In genomic region chr9:24459898-24460297, GRCh38 we compare ENCODE assay signal across 35 cellular contexts.
"Had no signal": no experiment of that assay in that cellular context is flagged by ENCODE, and none has a peak within 500 bp of the region (broad histone marks: within the 10 kb centered on the region; RNA-seq: fewer than 3 reads in every experiment).

No MANE protein-coding gene starts in this region.

- H3K27ac ChIP-seq: KMS-11 had no signal

- H3K27me3 ChIP-seq: MG63 had no signal

- H3K4me2 ChIP-seq: KMS-11 had no signal

- H3K9ac ChIP-seq: KMS-11 had no signal

- H3K4me3 ChIP-seq: MG63 had no signal

- H3K36me3 ChIP-seq: MG63 had no signal

- DNase-seq: Karpas-422, Kasumi-1, MG63, MM.1S, MV-4-11, NCI-H1048, NCI-H1092, NCI-H1092 treated with DMSO at 0.1 percent for 48 hours, NCI-H1105, NCI-H1105 treated with DMSO at 0.1 percent for 48 hours, NCI-H1417, NCI-H1417 treated with DMSO at 0.1 percent for 48 hours, NCI-H1436, NCI-H1436 treated with DMSO at 0.1 percent for 48 hours, NCI-H146, NCI-H1694, NCI-H1694 treated with DMSO at 0.1 percent for 48 hours, NCI-H187, NCI-H187 treated with DMSO at 0.1 percent for 48 hours, NCI-H1930, NCI-H2029, NCI-H2029 treated with DMSO at 0.1 percent for 48 hours, NCI-H2081, NCI-H2081 treated with DMSO at 0.1 percent for 48 hours, NCI-H2107, NCI-H2171, NCI-H2171 treated with DMSO at 0.1 percent for 48 hours, NCI-H2227 treated with DMSO at 0.1 percent for 48 hours, NCI-H226, NCI-H345, NCI-H446, NCI-H446 treated with DMSO at 0.1 percent for 48 hours, NCI-H510A, NCI-H510A treated with DMSO at 0.1 percent for 48 hours had no signal

- H3K9me3 ChIP-seq: MG63 had no signal
